ENCODE assay signal across 16 cellular contexts in genomic region chr11:28911829-28912228, GRCh38.
A peak's percentile ranks its signal among the peaks of the same experiment; 100 is the strongest.
DNase-seq lines count a peak whose midpoint lies in the region; ATAC-seq and TF ChIP-seq lines count a peak whose summit lies in the region.
"Had no signal": no experiment of that assay in that cellular context is flagged by ENCODE, and none has a peak within 500 bp of the region (broad histone marks: within the 10 kb centered on the region; RNA-seq: fewer than 3 reads in every experiment).

No MANE protein-coding gene starts in this region.

- intact Hi-C loops in A673 (cut with micrococcal nuclease; ENCODE audit: unreplicated experiment) (no loop called here), PC-3 (cut with micrococcal nuclease) (no loop called here)

- POLR2A ChIA-PET in A673 (lab: Charles Lee; ENCODE audit: low non-redundant PET): no interaction called here
- POLR2A ChIA-PET in PC-3 (lab: Charles Lee; ENCODE audit: unreplicated experiment): no interaction called here

- H3K4me1 ChIP-seq in A673 (ENCODE audit: insufficient read depth, low read length, poor library complexity, severe bottlenecking) (peaks cover 20% of the 10 kb centered on the region), PC-3 (ENCODE audit: insufficient read depth, low read length) (no peaks in the 10 kb centered on the region)
- H3K4me1 ChIP-seq in BLaER1 treated with 17β-estradiol and CSF1 and Interleukin-3, amounts not matched to agents 10 nM and 100 nM: peaks cover 0 to 16% (median 13%) of the 10 kb centered on the region in 10 experiments; a peak in 15 of 20 replicates
- H3K4me1 ChIP-seq: A549 had no signal

- H3K9ac ChIP-seq in BLaER1 treated with 17β-estradiol and CSF1 and Interleukin-3, amounts not matched to agents 10 nM and 100 nM: no peak overlapping the region
- H3K9ac ChIP-seq in PC-3 (ENCODE audit: low read length): no peak overlapping the region

- no peaks in the 10 kb centered on the region for H3K36me3 ChIP-seq in A673 (ENCODE audit: insufficient read depth, low read length, poor library complexity, severe bottlenecking)
- no peaks in the 10 kb centered on the region for H3K36me3 ChIP-seq in BLaER1 treated with 17β-estradiol and CSF1 and Interleukin-3, amounts not matched to agents 10 nM and 100 nM
- no peaks in the 10 kb centered on the region for H3K36me3 ChIP-seq in PC-3 (ENCODE audit: low read depth, low read length)

- H3K27me3 ChIP-seq in A673 (replicated peaks; ENCODE audit: insufficient read depth, low read depth, low read length, poor library complexity) (no peaks in the 10 kb centered on the region), PC-3 (ENCODE audit: low read length) (no peaks in the 10 kb centered on the region)
- H3K27me3 ChIP-seq in BLaER1 treated with 17β-estradiol and CSF1 and Interleukin-3, amounts not matched to agents 10 nM and 100 nM: no peaks in the 10 kb centered on the region

- H3K4me3 Mint-ChIP-seq in HFFc6 (peak overlapping the region; percentile 23; the same call in 1 of the 2 replicates), endothelial cell (ENCODE audit: unreplicated experiment) (no peak overlapping the region)
- H3K4me3 Mint-ChIP-seq in stimulated activated memory B cell treated with anti-CD40 and anti-IgM and Interleukin-4, amounts not matched to agents 10 μg/mL and 1 μg/mL and 100 μg/mL, for 72 hours: no peak overlapping the region
- H3K4me3 Mint-ChIP-seq: CD14-positive monocyte; CD4-positive, alpha-beta T cell; CD8-positive, alpha-beta memory T cell had no signal

- H3F3A ChIP-seq in PC-3 (ENCODE audit: low read length, unreplicated experiment): no peaks in the 10 kb centered on the region

- no peaks in the 10 kb centered on the region for H3K9me2 ChIP-seq in PC-3 (replicated peaks; ENCODE audit: low read length)

- H2AFZ ChIP-seq in PC-3 (ENCODE audit: low read length): no peak overlapping the region

- CTCF ChIA-PET in A673 (lab: Charles Lee) (no interaction called here), PC-3 (lab: Charles Lee) (interaction anchor here (1.0 kb wide), 1 partner anchor 1213 kb away, joined by 15 read pairs; no protein-coding TSS in a partner anchor)

- H3K36me3 Mint-ChIP-seq in HFFc6 (ENCODE audit: low read depth) (no peaks in the 10 kb centered on the region), endothelial cell (ENCODE audit: low read depth, unreplicated experiment) (no peaks in the 10 kb centered on the region)
- H3K36me3 Mint-ChIP-seq in stimulated activated memory B cell treated with anti-CD40 and anti-IgM and Interleukin-4, amounts not matched to agents 10 μg/mL and 1 μg/mL and 100 μg/mL, for 72 hours: no peaks in the 10 kb centered on the region
- H3K36me3 Mint-ChIP-seq: CD14-positive monocyte; CD8-positive, alpha-beta memory T cell had no signal

- H3K9me3 Mint-ChIP-seq in HFFc6: no peaks in the 10 kb centered on the region
- no peaks in the 10 kb centered on the region for H3K9me3 Mint-ChIP-seq in endothelial cell (ENCODE audit: unreplicated experiment)
- peaks cover 3% of the 10 kb centered on the region for H3K9me3 Mint-ChIP-seq in stimulated activated memory B cell treated with anti-CD40 and anti-IgM and Interleukin-4, amounts not matched to agents 10 μg/mL and 1 μg/mL and 100 μg/mL, for 72 hours

- H3K79me2 ChIP-seq in PC-3 (ENCODE audit: low read length): no peaks in the 10 kb centered on the region

- DNase-seq in A673 (ENCODE audit: low spot score): peak; percentile 81
- DNase-seq in HFFc6: no peak
- DNase-seq in endothelial cell (ENCODE audit: low spot score): no peak
- no peak for DNase-seq in PC-3
- no peak for DNase-seq in activated CD8-positive, alpha-beta memory T cell treated with anti-CD3 and anti-CD28 coated beads, Interleukin-2, amount 50 U/mL, for 4 hours
- DNase-seq: 8988T; CD4-positive, alpha-beta T cell; CD8-positive, alpha-beta memory T cell; DMS53; DMS79 treated with DMSO at 0.1 percent for 48 hours; H7; HCEC 1CT had no signal

- H3K9me3 ChIP-seq in A673 (ENCODE audit: low read depth, low read length, poor library complexity, severe bottlenecking): no peaks in the 10 kb centered on the region
- no peaks in the 10 kb centered on the region for H3K9me3 ChIP-seq in BLaER1 treated with 17β-estradiol and CSF1 and Interleukin-3, amounts not matched to agents 10 nM and 100 nM (replicated peaks in 1 of 11)
- H3K9me3 ChIP-seq in PC-3 (ENCODE audit: low read length): no peaks in the 10 kb centered on the region
- H3K9me3 ChIP-seq: A549 had no signal

- H3K4me1 Mint-ChIP-seq in HFFc6 (ENCODE audit: low read depth): peaks cover 71% of the 10 kb centered on the region
- H3K4me1 Mint-ChIP-seq in endothelial cell (ENCODE audit: unreplicated experiment): peaks cover 27% of the 10 kb centered on the region
- no peaks in the 10 kb centered on the region for H3K4me1 Mint-ChIP-seq in stimulated activated memory B cell treated with anti-CD40 and anti-IgM and Interleukin-4, amounts not matched to agents 10 μg/mL and 1 μg/mL and 100 μg/mL, for 72 hours
- H3K4me1 Mint-ChIP-seq: CD14-positive monocyte; CD8-positive, alpha-beta memory T cell had no signal

- H3K4me2 ChIP-seq in BLaER1 treated with 17β-estradiol and CSF1 and Interleukin-3, amounts not matched to agents 10 nM and 100 nM: peak overlapping the region in 9 of 11 experiments; percentile 8 to 70 (median 64); a peak in 17 of 22 replicates
- no peak overlapping the region for H3K4me2 ChIP-seq in PC-3 (ENCODE audit: low read length)
- H3K4me2 ChIP-seq: A549 had no signal

- TF ChIP-seq CTCF in A673 (conservative IDR thresholded peaks at IDR 0.05; ENCODE audit: low read depth, low read length): no peak
- TF ChIP-seq CTCF in HFFc6 (IDR thresholded peaks at IDR 0.05): no peak
- no peak for TF ChIP-seq CTCF in endothelial cell (IDR thresholded peaks at IDR 0.05; ENCODE audit: unreplicated experiment)
- TF ChIP-seq CTCF in PC-3 (conservative IDR thresholded peaks at IDR 0.05; ENCODE audit: low read depth, low read length): no peak

- BruUV-seq in A673 (replicated peaks; lab: Mats Ljungman, UMichigan): no TSS peak
- no TSS peak for BruUV-seq in PC-3 (replicated peaks; lab: Mats Ljungman, UMichigan)

- H3K27me3 Mint-ChIP-seq in HFFc6 (ENCODE audit: insufficient read depth) (no peaks in the 10 kb centered on the region), endothelial cell (ENCODE audit: unreplicated experiment) (no peaks in the 10 kb centered on the region)
- no peaks in the 10 kb centered on the region for H3K27me3 Mint-ChIP-seq in stimulated activated memory B cell treated with anti-CD40 and anti-IgM and Interleukin-4, amounts not matched to agents 10 μg/mL and 1 μg/mL and 100 μg/mL, for 72 hours
- H3K27me3 Mint-ChIP-seq: CD4-positive, alpha-beta T cell; CD8-positive, alpha-beta memory T cell had no signal

- no peaks in the 10 kb centered on the region for H4K20me1 ChIP-seq in BLaER1 treated with 17β-estradiol and CSF1 and Interleukin-3, amounts not matched to agents 10 nM and 100 nM
- H4K20me1 ChIP-seq in PC-3 (ENCODE audit: low read length): no peaks in the 10 kb centered on the region

- no peak overlapping the region for H3K4me3 ChIP-seq in A673 (ENCODE audit: low read depth, low read length, poor library complexity, severe bottlenecking)
- H3K4me3 ChIP-seq in BLaER1 treated with 17β-estradiol and CSF1 and Interleukin-3, amounts not matched to agents 10 nM and 100 nM: no peak overlapping the region
- H3K4me3 ChIP-seq in PC-3 (ENCODE audit: low read length): no peak overlapping the region
- H3K4me3 ChIP-seq: A549 had no signal

- H3K27ac ChIP-seq in A673 (ENCODE audit: low read depth, low read length, poor library complexity, severe bottlenecking): peak overlapping the region; percentile 32
- H3K27ac ChIP-seq in BLaER1 treated with 17β-estradiol and CSF1 and Interleukin-3, amounts not matched to agents 10 nM and 100 nM: no peak overlapping the region
- H3K27ac ChIP-seq in PC-3 (ENCODE audit: low read length): no peak overlapping the region
- H3K27ac ChIP-seq: A549 had no signal

- ATAC-seq in PC-3: no peak
- no peak for ATAC-seq in stimulated activated memory B cell treated with anti-CD40 and anti-IgM and Interleukin-4, amounts not matched to agents 10 μg/mL and 1 μg/mL and 100 μg/mL, for 72 hours
- ATAC-seq: A549 had no signal

- H3K27ac Mint-ChIP-seq in HFFc6 (peak overlapping the region; percentile 47; the same call in 1 of the 2 replicates), endothelial cell (ENCODE audit: unreplicated experiment) (peak overlapping the region; percentile 30)
- H3K27ac Mint-ChIP-seq in stimulated activated memory B cell treated with anti-CD40 and anti-IgM and Interleukin-4, amounts not matched to agents 10 μg/mL and 1 μg/mL and 100 μg/mL, for 72 hours: no peak overlapping the region
- H3K27ac Mint-ChIP-seq: CD14-positive monocyte; CD4-positive, alpha-beta T cell; CD8-positive, alpha-beta memory T cell had no signal
